In genomic region chr3:43024183-43024865, GRCh38 we compare ENCODE assay signal across 13 cellular contexts. TPM values are rescaled to one million over a fixed set of nuclear protein-coding genes. Genes with fewer than 3 reads are reported as not detected.
A peak's percentile ranks its signal among the peaks of the same experiment; 100 is the strongest.
DNase-seq lines count a peak whose midpoint lies in the region; ATAC-seq and TF ChIP-seq lines count a peak whose summit lies in the region.
"Had no signal": no experiment of that assay in that cellular context is flagged by ENCODE, and none has a peak within 500 bp of the region (broad histone marks: within the 10 kb centered on the region; RNA-seq: fewer than 3 reads in every experiment).

No MANE protein-coding gene starts in this region.

- no peaks in the 10 kb centered on the region for H3K36me3 ChIP-seq in CD8-positive, alpha-beta memory T cell (ENCODE audit: insufficient read depth, low read length)
- no peaks in the 10 kb centered on the region for H3K36me3 ChIP-seq in mucosa of descending colon (ENCODE audit: low read depth)
- H3K36me3 ChIP-seq: MG63, thoracic aorta, WERI-Rb-1 had no signal

- DNase-seq in CD8-positive, alpha-beta memory T cell: peak in 4 of 5 donors; percentile 18 to 76 (median 68)
- DNase-seq in NOMO-1 treated with DMSO at 0.1 percent for 48 hours (lab: John Stamatoyannopoulos, UW; ENCODE audit: unreplicated experiment): peak; percentile 78
- DNase-seq in activated T-cell treated with anti-CD3 and anti-CD28 coated beads for 48 hours (ENCODE audit: low read depth): peak; percentile 21
- no peak for DNase-seq in mucosa of descending colon
- no peak for DNase-seq in NCI-H446 (lab: John Stamatoyannopoulos, UW)
- no peak for DNase-seq in chondrocyte (ENCODE audit: low spot score)
- no peak for DNase-seq in GM10248 (ENCODE audit: extremely low spot score)
- DNase-seq: kidney, MG63, WERI-Rb-1 had no signal

- H3K27ac ChIP-seq in CD8-positive, alpha-beta memory T cell (ENCODE audit: low read depth, low read length): no peak overlapping the region
- H3K27ac ChIP-seq: thoracic aorta, WERI-Rb-1 had no signal

- H3K4me3 Mint-ChIP-seq in CD8-positive, alpha-beta memory T cell: peak overlapping the region; percentile 46 to 86 (median 73)
- no peak overlapping the region for H3K4me3 Mint-ChIP-seq in chondrocyte (ENCODE audit: unreplicated experiment)
- H3K4me3 Mint-ChIP-seq: brain had no signal

- ATAC-seq in mucosa of descending colon (peak; percentile 52), GM18909 (IDR thresholded peaks at IDR 0.05; ENCODE audit: poor library complexity, unreplicated experiment) (no peak)

- H3K4me1 Mint-ChIP-seq in CD8-positive, alpha-beta memory T cell: peaks cover 61 to 72% (median 72%) of the 10 kb centered on the region in 3 donors
- H3K4me1 Mint-ChIP-seq in chondrocyte (ENCODE audit: low read depth): peaks cover 21% of the 10 kb centered on the region
- H3K4me1 Mint-ChIP-seq: brain had no signal

- CTCF ChIA-PET in CD8-positive, alpha-beta memory T cell (lab: Charles Lee): interaction anchor here (1.0 kb wide), 1 partner anchor 8 kb away, joined by 3 read pairs; no protein-coding TSS in a partner anchor
- CTCF ChIA-PET in GM10248 (lab: Yijun Ruan, JAX): interaction anchor here (1.6 kb wide), 1 partner anchor 17 kb away, joined by 5 read pairs; no protein-coding TSS in a partner anchor

- peaks cover 0 to 2% (median 0%) of the 10 kb centered on the region in 3 donors for H3K36me3 Mint-ChIP-seq in CD8-positive, alpha-beta memory T cell
- H3K36me3 Mint-ChIP-seq in chondrocyte (ENCODE audit: low read depth): no peaks in the 10 kb centered on the region
- H3K36me3 Mint-ChIP-seq: brain had no signal

- H3K9me3 ChIP-seq in CD8-positive, alpha-beta memory T cell (ENCODE audit: low read length): no peaks in the 10 kb centered on the region
- no peaks in the 10 kb centered on the region for H3K9me3 ChIP-seq in mucosa of descending colon
- H3K9me3 ChIP-seq: MG63, thoracic aorta had no signal

- H3K27ac Mint-ChIP-seq in CD8-positive, alpha-beta memory T cell: peak overlapping the region; percentile 76 to 95 (median 88)
- H3K27ac Mint-ChIP-seq in chondrocyte (ENCODE audit: unreplicated experiment): no peak overlapping the region
- H3K27ac Mint-ChIP-seq: brain had no signal

- intact Hi-C loops in mucosa of descending colon (cut with DNase I, micrococcal nuclease): no loop called here

- TF ChIP-seq CTCF in mucosa of descending colon (IDR thresholded peaks at IDR 0.05) (no peak), chondrocyte (IDR thresholded peaks at IDR 0.05) (no peak), GM10248 (IDR thresholded peaks at IDR 0.05; ENCODE audit: control extremely low read depth, extremely low read depth, low read depth, missing control alignments) (no peak)

- peaks cover 0 to 1% of the 10 kb centered on the region in 2 donors for H3K27me3 Mint-ChIP-seq in CD8-positive, alpha-beta memory T cell
- peaks cover 5% of the 10 kb centered on the region for H3K27me3 Mint-ChIP-seq in chondrocyte (ENCODE audit: low read depth)

- POLR2A ChIA-PET in CD8-positive, alpha-beta memory T cell (lab: Charles Lee): no interaction called here
- POLR2A ChIA-PET in GM10248 (lab: Yijun Ruan, JAX): no interaction called here

- peak overlapping the region; percentile 40 for H3K4me3 ChIP-seq in CD8-positive, alpha-beta memory T cell (ENCODE audit: low read length)
- no peak overlapping the region for H3K4me3 ChIP-seq in mucosa of descending colon
- H3K4me3 ChIP-seq: MG63, thoracic aorta had no signal

- peaks cover 69% of the 10 kb centered on the region for H3K4me1 ChIP-seq in CD8-positive, alpha-beta memory T cell (ENCODE audit: insufficient read depth, low read length)
- no peaks in the 10 kb centered on the region for H3K4me1 ChIP-seq in mucosa of descending colon (ENCODE audit: low read depth)

- peaks cover 0 to 3% (median 0%) of the 10 kb centered on the region in 5 donors for H3K9me3 Mint-ChIP-seq in CD8-positive, alpha-beta memory T cell
- H3K9me3 Mint-ChIP-seq in chondrocyte (ENCODE audit: low read depth): no peaks in the 10 kb centered on the region

- H3K27me3 ChIP-seq in CD8-positive, alpha-beta memory T cell (ENCODE audit: insufficient read depth, low read length, poor library complexity, severe bottlenecking): no peaks in the 10 kb centered on the region
- H3K27me3 ChIP-seq: MG63 had no signal

RNA-seq across cellular contexts. Expression of gene GASK1A, which starts 45.2 kb away (rescaled TPM):
- not detected for total RNA-seq in CD8-positive, alpha-beta memory T cell
- polyA plus RNA-seq in CD8-positive, alpha-beta memory T cell: not detected
- total RNA-seq in mucosa of descending colon (10 to 100 TPM in 1 of 3 donors, 1 to 10 TPM in 2; 1.2 to 10.0 (median 3.6) TPM), chondrocyte (0.17 TPM in 1 of 3 replicates, not detected in the others)

Comparison
In these comparisons a context has a peak if more than half of its experiments do, and no peak if none do; other contexts are left out.
1. DNase-seq: peak in CD8-positive, alpha-beta memory T cell (4 of 5), NOMO-1 treated with DMSO at 0.1 percent for 48 hours (single experiment) and activated T-cell treated with anti-CD3 and anti-CD28 coated beads for 48 hours (single experiment); none in mucosa of descending colon (0 of 3), NCI-H446 (0 of 2), chondrocyte (single experiment) and GM10248 (single experiment).